In the genomic region with DNA sequence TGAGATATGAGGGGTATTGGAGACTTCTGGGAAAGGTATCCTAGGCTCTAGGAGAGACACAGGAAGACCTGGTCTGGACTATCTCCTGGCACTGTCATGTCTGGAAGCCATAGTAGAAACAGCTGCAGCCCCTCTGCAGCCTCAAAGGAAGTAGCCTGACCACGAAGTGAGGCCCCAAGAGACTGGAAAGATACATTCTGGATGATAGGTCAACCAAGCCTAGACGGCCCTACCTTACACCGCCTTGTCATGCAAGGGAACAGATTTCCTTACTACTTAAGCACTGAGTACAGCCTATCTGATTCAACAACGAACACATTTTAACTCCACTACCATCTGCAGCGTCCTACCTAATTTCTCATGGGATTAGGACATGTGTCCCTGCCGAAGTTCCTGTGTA, we compare ENCODE assay signal across 10 cellular contexts. TPM values are rescaled to one million over a fixed set of nuclear protein-coding genes. Genes with fewer than 3 reads are reported as not detected.
DNase-seq lines count a peak whose midpoint lies in the region; ATAC-seq and TF ChIP-seq lines count a peak whose summit lies in the region.
"Had no signal": no experiment of that assay in that cellular context is flagged by ENCODE, and none has a peak within 500 bp of the region (broad histone marks: within the 10 kb centered on the region; RNA-seq: fewer than 3 reads in every experiment).

No MANE protein-coding gene starts in this region.

- no peak overlapping the region for H2AFZ ChIP-seq in parathyroid adenoma

- no peaks in the 10 kb centered on the region for H3K9me3 ChIP-seq in CD8-positive, alpha-beta T cell (ENCODE audit: low read length)
- H3K9me3 ChIP-seq in breast epithelium (no peaks in the 10 kb centered on the region), parathyroid adenoma (ENCODE audit: control insufficient read depth, low read length) (no peaks in the 10 kb centered on the region), testis (no peaks in the 10 kb centered on the region)

- POLR2A ChIA-PET in CD8-positive, alpha-beta T cell (lab: Charles Lee): no interaction called here

- no peaks in the 10 kb centered on the region for H3K27me3 ChIP-seq in CD8-positive, alpha-beta T cell (ENCODE audit: insufficient read depth, low read length)
- H3K27me3 ChIP-seq in breast epithelium (no peaks in the 10 kb centered on the region), parathyroid adenoma (ENCODE audit: control insufficient read depth, insufficient read depth, low read length) (no peaks in the 10 kb centered on the region), testis (no peaks in the 10 kb centered on the region)

- H3K27ac ChIP-seq in CD8-positive, alpha-beta T cell (ENCODE audit: low read depth, low read length): no peak overlapping the region
- H3K27ac ChIP-seq in breast epithelium: peak overlapping the region; percentile 84 to 86
- peak overlapping the region; percentile 87 for H3K27ac ChIP-seq in parathyroid adenoma
- H3K27ac ChIP-seq in testis: peak overlapping the region in 1 of 2 donors; percentile 77

- TF ChIP-seq POLR2A in breast epithelium (IDR thresholded peaks at IDR 0.05) (no peak), testis (IDR thresholded peaks at IDR 0.05) (no peak)

- no peak overlapping the region for H3K4me3 ChIP-seq in CD8-positive, alpha-beta T cell (ENCODE audit: low read depth, low read length)
- peak overlapping the region in 1 of 3 donors; percentile 38 for H3K4me3 ChIP-seq in breast epithelium
- H3K4me3 ChIP-seq in parathyroid adenoma (ENCODE audit: low read depth, low read length): no peak overlapping the region
- no peak overlapping the region for H3K4me3 ChIP-seq in testis

- intact Hi-C loops in CD8-positive, alpha-beta T cell (cut with DNase I, micrococcal nuclease): no loop called here
- intact Hi-C loops in breast epithelium (cut with DNase I; ENCODE audit: low total_unique reads) (no loop called here), testis (cut with DNase I; ENCODE audit: low total_unique reads) (no loop called here)

- H3K9me3 Mint-ChIP-seq in CD8-positive, alpha-beta T cell: no peaks in the 10 kb centered on the region
- no peaks in the 10 kb centered on the region for H3K9me3 Mint-ChIP-seq in HFFc6

- ATAC-seq in CD8-positive, alpha-beta T cell: no peak
- no peak for ATAC-seq in GM19023 (IDR thresholded peaks at IDR 0.05; ENCODE audit: unreplicated experiment)
- no peak for ATAC-seq in GM19351 (IDR thresholded peaks at IDR 0.05; ENCODE audit: unreplicated experiment)

- H3K36me3 Mint-ChIP-seq in CD8-positive, alpha-beta T cell: peaks cover 72% of the 10 kb centered on the region
- H3K36me3 Mint-ChIP-seq in HFFc6 (ENCODE audit: low read depth): peaks cover 34% of the 10 kb centered on the region

- no peak for DNase-seq in CD8-positive, alpha-beta T cell
- DNase-seq in HFFc6 (no peak), breast epithelium (ENCODE audit: low spot score in 2 of 2) (no peak), testis (no peak)
- DNase-seq in effector CD4-positive, alpha-beta T cell: no peak
- DNase-seq: activated CD8-positive, alpha-beta memory T cell treated with anti-CD3 and anti-CD28 coated beads, Interleukin-2, amount 50 U/mL, for 48 hours; stimulated activated CD4-positive, alpha-beta T cell treated with anti-CD3 and anti-CD28 coated beads, Interleukin-4, amount 100 ng/mL, for 24 hours had no signal

- H3K4me1 Mint-ChIP-seq in CD8-positive, alpha-beta T cell (ENCODE audit: low read depth): peaks cover 3% of the 10 kb centered on the region
- peaks cover 37% of the 10 kb centered on the region for H3K4me1 Mint-ChIP-seq in HFFc6 (ENCODE audit: low read depth)

- no peak overlapping the region for H3K9ac ChIP-seq in parathyroid adenoma

- peak overlapping the region; percentile 62 for H3K4me2 ChIP-seq in parathyroid adenoma (ENCODE audit: low read length)

- CTCF ChIA-PET in CD8-positive, alpha-beta T cell (lab: Charles Lee): no interaction called here

- peak overlapping the region; percentile 41 for H3K27ac Mint-ChIP-seq in CD8-positive, alpha-beta T cell
- peak overlapping the region; percentile 90 for H3K27ac Mint-ChIP-seq in HFFc6

- H3K4me1 ChIP-seq in CD8-positive, alpha-beta T cell (ENCODE audit: insufficient read depth, low read length): no peaks in the 10 kb centered on the region
- peaks cover 14% of the 10 kb centered on the region in 2 donors for H3K4me1 ChIP-seq in breast epithelium
- peaks cover 26% of the 10 kb centered on the region for H3K4me1 ChIP-seq in parathyroid adenoma
- peaks cover 39% of the 10 kb centered on the region for H3K4me1 ChIP-seq in testis

- peaks cover 61% of the 10 kb centered on the region for H3K36me3 ChIP-seq in CD8-positive, alpha-beta T cell (ENCODE audit: insufficient read depth, low read length)
- H3K36me3 ChIP-seq in breast epithelium: peaks cover 2% of the 10 kb centered on the region
- H3K36me3 ChIP-seq in parathyroid adenoma (ENCODE audit: control insufficient read depth, insufficient read depth, low read length): no peaks in the 10 kb centered on the region
- H3K36me3 ChIP-seq in testis (ENCODE audit: low read depth, missing control alignments): no peaks in the 10 kb centered on the region

- H3K4me3 Mint-ChIP-seq in CD8-positive, alpha-beta T cell: no peak overlapping the region
- H3K4me3 Mint-ChIP-seq in HFFc6: peak overlapping the region; percentile 71; the same call in 1 of the 2 replicates

- H3K79me2 ChIP-seq in parathyroid adenoma: no peaks in the 10 kb centered on the region

- no peak for TF ChIP-seq CTCF in CD8-positive, alpha-beta T cell (IDR thresholded peaks at IDR 0.05)
- TF ChIP-seq CTCF in HFFc6 (IDR thresholded peaks at IDR 0.05) (no peak), breast epithelium (IDR thresholded peaks at IDR 0.05) (no peak), parathyroid adenoma (IDR thresholded peaks at IDR 0.05) (no peak), testis (IDR thresholded peaks at IDR 0.05) (no peak)

- 69 to 78% methylated on average over 6 of the region's 6 CpGs for WGBS in testis, 2 donors

- no peaks in the 10 kb centered on the region for H3K27me3 Mint-ChIP-seq in CD8-positive, alpha-beta T cell (ENCODE audit: low read depth)
- no peaks in the 10 kb centered on the region for H3K27me3 Mint-ChIP-seq in HFFc6 (ENCODE audit: insufficient read depth)

RNA-seq across cellular contexts. Expression of a gene that starts 31.1 kb away (rescaled TPM):
- total RNA-seq in CD8-positive, alpha-beta T cell: 10 to 100 TPM; 24.5 to 29.4 TPM
- 100 to 1,000 TPM; 137 to 153 (median 150) TPM for total RNA-seq in HFFc6 (2021; fragmentation: NEBNext Ultra II Directional; extraction: Animal tissue kit (Norgen Biotek cat#: 25700))
- total RNA-seq in breast epithelium (10 to 100 TPM; 61.2 to 74.1 (median 68.3) TPM), testis (100 to 1,000 TPM in 1 of 2 donors, 10 to 100 TPM in 1; 91.3 to 122 TPM)
- 211 TPM for polyA plus RNA-seq in testis (ENCODE audit: insufficient read depth, low read depth, low replicate concordance)

RNA-seq across cellular contexts. Expression of a gene that starts 31.5 kb away (rescaled TPM):
- total RNA-seq in CD8-positive, alpha-beta T cell: 1 to 10 TPM; 4.3 to 5.2 TPM
- 10 to 100 TPM; 24.9 to 28.6 (median 26.1) TPM for total RNA-seq in HFFc6 (2021; fragmentation: NEBNext Ultra II Directional; extraction: Animal tissue kit (Norgen Biotek cat#: 25700))
- total RNA-seq in breast epithelium (10 to 100 TPM; 22.5 to 26.2 (median 23.0) TPM), testis (10 to 100 TPM; 16.7 to 23.4 TPM)
- polyA plus RNA-seq in testis (ENCODE audit: insufficient read depth, low read depth, low replicate concordance): 19.6 TPM

RNA-seq across cellular contexts. Expression of a gene that starts 39.8 kb away (rescaled TPM):
- total RNA-seq in CD8-positive, alpha-beta T cell: 10 to 100 TPM; 66.2 to 76.5 TPM
- total RNA-seq in HFFc6 (2021; fragmentation: NEBNext Ultra II Directional; extraction: Animal tissue kit (Norgen Biotek cat#: 25700)): 10 to 100 TPM; 60.1 to 73.6 (median 66.4) TPM
- 10 to 100 TPM; 37.0 to 60.3 (median 45.8) TPM for total RNA-seq in breast epithelium
- 10 to 100 TPM; 91.5 to 93.8 TPM for total RNA-seq in testis
- polyA plus RNA-seq in testis (ENCODE audit: insufficient read depth, low read depth, low replicate concordance): 108 TPM
